In the genomic region with DNA sequence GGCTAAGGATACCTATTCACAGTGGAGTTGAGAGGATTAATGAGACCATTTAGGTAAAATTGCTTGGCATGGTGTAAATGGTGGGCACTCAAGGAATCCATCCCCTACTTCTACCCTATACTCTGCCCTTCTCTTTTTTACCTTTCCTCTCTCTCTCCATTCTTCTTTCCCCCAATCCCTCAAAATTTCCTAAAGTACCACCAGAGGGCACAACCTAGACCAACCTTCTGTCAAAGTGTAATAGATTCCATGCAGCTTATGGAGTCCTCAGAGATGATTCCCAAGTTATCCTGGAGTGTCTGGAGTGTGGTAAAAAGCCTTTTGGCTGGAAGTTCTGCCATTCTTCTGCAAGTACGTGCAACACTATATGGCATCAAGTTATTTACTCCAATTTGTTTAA, we compare ENCODE assay signal across 18 cellular contexts. TPM values are rescaled to one million over a fixed set of nuclear protein-coding genes. Genes with fewer than 3 reads are reported as not detected.
DNase-seq lines count a peak whose midpoint lies in the region; ATAC-seq and TF ChIP-seq lines count a peak whose summit lies in the region.
"Had no signal": no experiment of that assay in that cellular context is flagged by ENCODE, and none has a peak within 500 bp of the region (broad histone marks: within the 10 kb centered on the region; RNA-seq: fewer than 3 reads in every experiment).

No MANE protein-coding gene starts in this region.

- TF ChIP-seq CTCF in 22Rv1 (IDR thresholded peaks at IDR 0.05): peak; percentile 25

- no peaks in the 10 kb centered on the region for H3K27me3 ChIP-seq in H7 (ENCODE audit: control insufficient read depth, insufficient read depth, low read length)
- H3K27me3 ChIP-seq: colonic mucosa, upper lobe of left lung had no signal

- ATAC-seq in SK-N-SH treated with all-trans-retinoic acid at 6 μM for 48 hours (peak; percentile 53; the same call in 2 of the 3 replicates), HG02571 (IDR thresholded peaks at IDR 0.05; ENCODE audit: unreplicated experiment) (no peak), HG02885 (IDR thresholded peaks at IDR 0.05; ENCODE audit: poor library complexity, unreplicated experiment) (no peak)
- ATAC-seq: activated CD4-positive, alpha-beta T cell treated with anti-CD3 and anti-CD28 coated beads for 36 hours; activated naive CD8-positive, alpha-beta T cell treated with anti-CD3 and anti-CD28 coated beads, Interleukin-2, amount 50 U/mL, for 24 hours had no signal

- H3K36me3 ChIP-seq in H7 (replicated peaks; ENCODE audit: control insufficient read depth, insufficient read depth, low read length): no peaks in the 10 kb centered on the region
- H3K36me3 ChIP-seq: colonic mucosa, upper lobe of left lung had no signal

- DNase-seq in H7: peak; percentile 19
- peak; percentile 32 for DNase-seq in iPS-NIHi11 (ENCODE audit: low spot score)
- no peak for DNase-seq in cortex of kidney (lab: John Stamatoyannopoulos, UW)
- no peak for DNase-seq in NCI-H748 (lab: John Stamatoyannopoulos, UW; ENCODE audit: unreplicated experiment)
- DNase-seq: activated CD4-positive, alpha-beta T cell treated with anti-CD3 and anti-CD28 coated beads for 36 hours; activated naive CD8-positive, alpha-beta T cell treated with anti-CD3 and anti-CD28 coated beads, Interleukin-2, amount 50 U/mL, for 24 hours; activated T-cell treated with anti-CD3 and anti-CD28 coated beads, Interleukin-2, amount 50 U/mL, for 48 hours; AML-193; colonic mucosa; stimulated activated CD4-positive, alpha-beta T cell treated with anti-CD3 and anti-CD28 coated beads, Interleukin-1b, Interleukin-23, amount 100 ng/mL, for 48 hours; T-helper 1 cell; upper lobe of left lung had no signal

- H3K4me3 ChIP-seq in H7 (ENCODE audit: insufficient read depth, low read depth, low read length): no peak overlapping the region
- H3K4me3 ChIP-seq: colonic mucosa, upper lobe of left lung had no signal

- H3K27ac ChIP-seq in 22Rv1: no peak overlapping the region
- H3K27ac ChIP-seq: colonic mucosa, upper lobe of left lung had no signal

TF ChIP-seq in SK-N-SH treated with all-trans-retinoic acid at 6 μM for 48 hours, 23 proteins besides CTCF, POLR2A, EP300 and RAD21:
- TF ChIP-seq TCF4 (CRISPR knock-in tag; IDR thresholded peaks at IDR 0.05; ENCODE audit: borderline replicate concordance) (no peak), ZNF8 (CRISPR knock-in tag; IDR thresholded peaks at IDR 0.05) (no peak), BACH2 (CRISPR knock-in tag; IDR thresholded peaks at IDR 0.05; ENCODE audit: borderline replicate concordance) (no peak), ZNF565 (CRISPR knock-in tag; conservative IDR thresholded peaks at IDR 0.05; ENCODE audit: low read depth) (no peak), POU6F1 (CRISPR knock-in tag; IDR thresholded peaks at IDR 0.05; ENCODE audit: borderline replicate concordance, low read depth) (no peak), ZC3H10 (CRISPR knock-in tag; IDR thresholded peaks at IDR 0.05) (no peak), ZFP30 (CRISPR knock-in tag; IDR thresholded peaks at IDR 0.05) (no peak), ZFP3 (CRISPR knock-in tag; IDR thresholded peaks at IDR 0.05) (no peak), TSHZ2 (CRISPR knock-in tag; IDR thresholded peaks at IDR 0.05) (no peak), SNAI2 (CRISPR knock-in tag; IDR thresholded peaks at IDR 0.05) (no peak), CSRNP3 (CRISPR knock-in tag; IDR thresholded peaks at IDR 0.05) (no peak), PATZ1 (CRISPR knock-in tag; IDR thresholded peaks at IDR 0.05; ENCODE audit: borderline replicate concordance) (no peak), ZNF70 (CRISPR knock-in tag; IDR thresholded peaks at IDR 0.05) (no peak), GLIS3 (CRISPR knock-in tag; IDR thresholded peaks at IDR 0.05) (no peak), OSR1 (CRISPR knock-in tag; IDR thresholded peaks at IDR 0.05) (no peak), PPARA (CRISPR knock-in tag; IDR thresholded peaks at IDR 0.05; ENCODE audit: borderline replicate concordance) (no peak), ISL1 (CRISPR knock-in tag; IDR thresholded peaks at IDR 0.05) (no peak), ARNTL (CRISPR knock-in tag; IDR thresholded peaks at IDR 0.05; ENCODE audit: borderline replicate concordance, low read depth) (no peak)

RNA-seq across cellular contexts. Expression of gene CCDC195, which starts 33.0 kb away (rescaled TPM):
- not detected in 2 replicates for total RNA-seq in H7 (2014; rRNA removed; shearing (Covaris generic))
- total RNA-seq: activated CD4-positive, alpha-beta T cell treated with anti-CD3 and anti-CD28 coated beads for 36 hours; colonic mucosa; Daoy; posterior vena cava; upper lobe of left lung had no signal

Comparison
In these comparisons a context has a peak if more than half of its experiments do, and no peak if none do; other contexts are left out.
1. DNase-seq: peak in H7 (single experiment) and iPS-NIHi11 (single experiment); none in cortex of kidney (single experiment) and NCI-H748 (single experiment).